19 cellular contexts compared by ENCODE assay signal in genomic region chr3:151558621-151559020, GRCh38.
"Had no signal": no experiment of that assay in that cellular context is flagged by ENCODE, and none has a peak within 500 bp of the region (broad histone marks: within the 10 kb centered on the region; RNA-seq: fewer than 3 reads in every experiment).

No MANE protein-coding gene starts in this region.

- H3K36me3 ChIP-seq: colonic mucosa, left ventricle myocardium inferior, neutrophil, upper lobe of left lung had no signal

- H2AFZ ChIP-seq: hepatocyte had no signal

- H3K9me2 ChIP-seq: SK-N-SH had no signal

- H3K4me3 ChIP-seq: colonic mucosa, hepatocyte, left ventricle myocardium inferior, upper lobe of left lung had no signal

- DNase-seq: activated CD4-positive, alpha-beta T cell treated with anti-CD3 and anti-CD28 coated beads, Interleukin-2, amount 50 U/mL, for 1 hour; activated naive CD4-positive, alpha-beta T cell; colonic mucosa; kidney; left ventricle myocardium inferior; naive thymus-derived CD8-positive, alpha-beta T cell; posterior cingulate gyrus; SK-N-SH; small intestine; stimulated activated CD4-positive, alpha-beta T cell treated with anti-CD3 and anti-CD28 coated beads, Interleukin-4, amount 100 ng/mL, for 4 hours; stimulated activated CD8-positive, alpha-beta memory T cell treated with anti-CD3 and anti-CD28 coated beads, Interleukin-4, amount 100 ng/mL, for 48 hours; stimulated activated naive CD4-positive, alpha-beta T cell treated with Interleukin-2 at 50 U/mL for 16 hours; T-helper 1 cell; T1000; upper lobe of left lung had no signal

- H3K27ac ChIP-seq: colonic mucosa, hepatocyte, left ventricle myocardium inferior, neutrophil, upper lobe of left lung had no signal

- H3K4me1 ChIP-seq: colonic mucosa, left ventricle myocardium inferior had no signal

- H3K9ac ChIP-seq: SK-N-SH had no signal

- H3K27me3 ChIP-seq: colonic mucosa, hepatocyte, neutrophil, upper lobe of left lung had no signal

- H3K4me2 ChIP-seq: hepatocyte, SK-N-SH had no signal

- H3K9me3 ChIP-seq: colonic mucosa, left ventricle myocardium inferior, neutrophil, SK-N-SH, upper lobe of left lung had no signal

- ATAC-seq: activated CD4-positive, CD25-positive, alpha-beta regulatory T cell treated with anti-CD3 and anti-CD28 coated beads, Interleukin-2, amount 50 U/mL, for 24 hours; esophagus mucosa; naive thymus-derived CD8-positive, alpha-beta T cell had no signal

- H3K79me2 ChIP-seq: hepatocyte had no signal
